27 cellular contexts compared by ENCODE assay signal in genomic region chr1:5478961-5479360, GRCh38.
"Had no signal": no experiment of that assay in that cellular context is flagged by ENCODE, and none has a peak within 500 bp of the region (broad histone marks: within the 10 kb centered on the region; RNA-seq: fewer than 3 reads in every experiment).

No MANE protein-coding gene starts in this region.

- H3K36me3 ChIP-seq: ovary, prostate gland, right lobe of liver, sigmoid colon, suprapubic skin, tibial artery, transverse colon, upper lobe of right lung, uterus had no signal

- H3K4me3 ChIP-seq: ovary, prostate gland, right lobe of liver, sigmoid colon, suprapubic skin, testis, tibial artery, transverse colon, upper lobe of right lung, uterus had no signal

- H3K27ac ChIP-seq: ovary, prostate gland, right lobe of liver, sigmoid colon, suprapubic skin, testis, tibial artery, transverse colon, upper lobe of right lung, uterus had no signal

- H3K9me3 ChIP-seq: ovary, prostate gland, right lobe of liver, sigmoid colon, suprapubic skin, testis, tibial artery, transverse colon, upper lobe of right lung, uterus had no signal

- ATAC-seq: naive thymus-derived CD8-positive, alpha-beta T cell; natural killer cell treated with Interleukin-12 subunit alpha and Interleukin-12 subunit beta and Interleukin-15 and Interleukin-18, amount 100 ng/mL, for 72 hours; right cardiac atrium; right lobe of liver; stimulated activated memory B cell treated with anti-CD40 and anti-IgM and Interleukin-4, amounts not matched to agents 10 μg/mL and 1 μg/mL and 100 μg/mL, for 72 hours; stimulated activated naive CD8-positive, alpha-beta T cell treated with anti-CD3 and anti-CD28 coated beads, Interleukin-15, amount 100 ng/mL, for 72 hours; stimulated activated naive CD8-positive, alpha-beta T cell treated with anti-CD3 and anti-CD28 coated beads, Interleukin-15, Interleukin-2, amounts not matched to agents 100 U/mL and 50 U/mL, for 24 hours; upper lobe of right lung had no signal

- DNase-seq: naive B cell; nephron progenitor cell; occipital lobe; ovary; right cardiac atrium; right lobe of liver; sigmoid colon; small intestine; stimulated activated CD4-positive, alpha-beta T cell treated with anti-CD3 and anti-CD28 coated beads, Interleukin-12 subunit alpha, Interleukin-12 subunit beta, amount 100 ng/mL, for 4 hours; stimulated activated CD4-positive, alpha-beta T cell treated with anti-CD3 and anti-CD28 coated beads, Interleukin-1b, Interleukin-23, amount 100 ng/mL, for 48 hours; stimulated activated CD4-positive, alpha-beta T cell treated with anti-CD3 and anti-CD28 coated beads, Interleukin-4, amount 100 ng/mL, for 1 hour; stimulated activated CD4-positive, alpha-beta T cell treated with anti-CD3 and anti-CD28 coated beads, Interleukin-4, amount 100 ng/mL, for 4 hours; stimulated activated CD8-positive, alpha-beta memory T cell treated with anti-CD3 and anti-CD28 coated beads, Interleukin-4, amount 100 ng/mL, for 48 hours; stimulated activated naive CD4-positive, alpha-beta T cell; stimulated activated naive CD8-positive, alpha-beta T cell treated with anti-CD3 and anti-CD28 coated beads, Interleukin-15, amount 100 ng/mL, for 72 hours; stimulated activated naive CD8-positive, alpha-beta T cell treated with anti-CD3 and anti-CD28 coated beads, Interleukin-15, Interleukin-2, amounts not matched to agents 100 U/mL and 50 U/mL, for 24 hours; substantia nigra; testis; tibial artery; transverse colon; upper lobe of right lung; uterus had no signal

- H3K27me3 ChIP-seq: ovary, right lobe of liver, testis, uterus had no signal

- H3K4me1 ChIP-seq: prostate gland, right lobe of liver, sigmoid colon, suprapubic skin, testis, tibial artery, transverse colon, upper lobe of right lung, uterus had no signal
